In the genomic region with DNA sequence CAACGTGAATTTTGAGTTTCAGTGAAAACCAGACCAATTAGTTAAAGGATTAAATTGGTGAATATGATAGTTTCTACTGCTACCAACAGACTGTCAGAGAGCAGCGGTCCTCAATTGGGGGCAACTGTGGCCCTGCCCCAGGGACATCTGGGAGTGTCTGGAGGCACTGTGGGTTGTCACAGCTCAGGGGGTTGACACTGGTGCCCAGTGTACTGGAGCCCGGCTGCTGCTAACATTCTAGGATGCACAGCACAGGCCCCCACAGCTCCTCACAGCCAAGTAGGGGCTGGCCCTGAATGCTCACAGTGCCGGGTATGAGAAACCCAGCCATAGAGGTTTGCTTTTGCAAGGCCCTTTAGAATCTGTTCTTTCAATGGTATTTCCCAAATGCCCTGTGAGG, we compare ENCODE assay signal across 25 cellular contexts.
A peak's percentile ranks its signal among the peaks of the same experiment; 100 is the strongest.
DNase-seq lines count a peak whose midpoint lies in the region; ATAC-seq, FAIRE-seq and TF ChIP-seq lines count a peak whose summit lies in the region.
"Had no signal": no experiment of that assay in that cellular context is flagged by ENCODE, and none has a peak within 500 bp of the region (broad histone marks: within the 10 kb centered on the region; RNA-seq: fewer than 3 reads in every experiment).

No MANE protein-coding gene starts in this region.

- BruUV-seq in A673 (replicated peaks; lab: Mats Ljungman, UMichigan) = no TSS peak

- no peaks in the 10 kb centered on the region for H4K20me1 ChIP-seq in osteoblast (ENCODE audit: insufficient read depth, low read length)
- H4K20me1 ChIP-seq: BLaER1 treated with 17β-estradiol and CSF1 and Interleukin-3, amounts not matched to agents 10 nM and 100 nM had no signal

- no peaks in the 10 kb centered on the region for H3K79me2 ChIP-seq in osteoblast (ENCODE audit: insufficient read depth, low read length)

- no peak overlapping the region for H3K4me3 ChIP-seq in right atrium auricular region
- no peak overlapping the region for H3K4me3 ChIP-seq in kidney (ENCODE audit: low read length in 2 of 2)
- H3K4me3 ChIP-seq in osteoblast (ENCODE audit: insufficient read depth, low read length) = no peak overlapping the region
- no peak overlapping the region for H3K4me3 ChIP-seq in A673 (ENCODE audit: low read depth, low read length, poor library complexity, severe bottlenecking)
- H3K4me3 ChIP-seq: A549; BLaER1 treated with 17β-estradiol and CSF1 and Interleukin-3, amounts not matched to agents 10 nM and 100 nM; GM12878 had no signal

- no peak overlapping the region for H3K4me2 ChIP-seq in osteoblast (ENCODE audit: insufficient read depth, low read length)
- H3K4me2 ChIP-seq: A549; BLaER1 treated with 17β-estradiol and CSF1 and Interleukin-3, amounts not matched to agents 10 nM and 100 nM had no signal

- H3K9me3 ChIP-seq in right atrium auricular region (no peaks in the 10 kb centered on the region), kidney (ENCODE audit: control insufficient read depth in 1 of 2, low read length in 2 of 2) (no peaks in the 10 kb centered on the region), osteoblast (ENCODE audit: low read depth, low read length) (no peaks in the 10 kb centered on the region), A673 (ENCODE audit: low read depth, low read length, poor library complexity, severe bottlenecking) (no peaks in the 10 kb centered on the region)
- H3K9me3 ChIP-seq: A549; BLaER1 treated with 17β-estradiol and CSF1 and Interleukin-3, amounts not matched to agents 10 nM and 100 nM had no signal

- CTCF ChIA-PET in A673 (lab: Charles Lee) = no interaction called here

- DNase-seq in Right ventricle myocardium inferior (ENCODE audit: missing footprints) = peak; percentile 43
- no peak for DNase-seq in right atrium auricular region (ENCODE audit: low spot score)
- peak; percentile 51 for DNase-seq in kidney
- DNase-seq in osteoblast (ENCODE audit: insufficient read length, low spot score, missing footprints) = peak; percentile 42
- DNase-seq in A673 (ENCODE audit: low spot score) = no peak
- DNase-seq in foreskin melanocyte = no peak
- DNase-seq: ACHN; AML-193; CD4-positive, alpha-beta T cell; CD8-positive, alpha-beta T cell; DMS 273 treated with DMSO at 0.1 percent for 48 hours; DMS153; DMS53; DMS79; DND-41; EL; GDM1 had no signal

- no peak overlapping the region for H3K9ac ChIP-seq in kidney (ENCODE audit: low read length in 2 of 2)
- H3K9ac ChIP-seq: BLaER1 treated with 17β-estradiol and CSF1 and Interleukin-3, amounts not matched to agents 10 nM and 100 nM had no signal

- H3K4me1 ChIP-seq in right atrium auricular region (no peaks in the 10 kb centered on the region), kidney (ENCODE audit: control insufficient read depth in 1 of 2, insufficient read depth in 1 of 2, low read depth in 1 of 2, low read length in 2 of 2) (no peaks in the 10 kb centered on the region), osteoblast (ENCODE audit: insufficient read depth, low read length) (peaks cover 37% of the 10 kb centered on the region), A673 (ENCODE audit: insufficient read depth, low read length, poor library complexity, severe bottlenecking) (no peaks in the 10 kb centered on the region)
- H3K4me1 ChIP-seq: A549 had no signal

- intact Hi-C loops in Right ventricle myocardium inferior (cut with DNase I) (no loop called here), kidney (cut with DNase I) (no loop called here), A673 (cut with micrococcal nuclease; ENCODE audit: unreplicated experiment) (loop anchor here (5.0 kb wide), 1 partner anchor 43 kb away; no protein-coding TSS in a partner anchor)

- H3K27ac ChIP-seq in right atrium auricular region (no peak overlapping the region), kidney (ENCODE audit: low read depth in 2 of 2, low read length in 2 of 2) (no peak overlapping the region), osteoblast (ENCODE audit: low read depth, low read length) (no peak overlapping the region), A673 (ENCODE audit: low read depth, low read length, poor library complexity, severe bottlenecking) (no peak overlapping the region)
- H3K27ac ChIP-seq: 22Rv1; A549; BLaER1 treated with 17β-estradiol and CSF1 and Interleukin-3, amounts not matched to agents 10 nM and 100 nM; C4-2B had no signal

- FAIRE-seq in kidney (lab: Jason Lieb, UNC) = no peak
- FAIRE-seq: A549, GM12878, GM12892, GM18507 had no signal

- no peak overlapping the region for H2AFZ ChIP-seq in osteoblast (ENCODE audit: low read length)

- ATAC-seq in Right ventricle myocardium inferior = no peak
- no peak for ATAC-seq in GM21717 (IDR thresholded peaks at IDR 0.05; ENCODE audit: unreplicated experiment)
- ATAC-seq: A549; CD8-positive, alpha-beta T cell; GM12878 had no signal

- H3K36me3 ChIP-seq in right atrium auricular region = no peaks in the 10 kb centered on the region
- no peaks in the 10 kb centered on the region for H3K36me3 ChIP-seq in kidney (ENCODE audit: control insufficient read depth in 1 of 2, insufficient read depth in 2 of 2, low read length in 2 of 2)
- no peaks in the 10 kb centered on the region for H3K36me3 ChIP-seq in osteoblast (ENCODE audit: insufficient read depth, low read length)
- H3K36me3 ChIP-seq in A673 (ENCODE audit: insufficient read depth, low read length, poor library complexity, severe bottlenecking) = no peaks in the 10 kb centered on the region
- H3K36me3 ChIP-seq: BLaER1 treated with 17β-estradiol and CSF1 and Interleukin-3, amounts not matched to agents 10 nM and 100 nM had no signal

- TF ChIP-seq CTCF in right atrium auricular region (IDR thresholded peaks at IDR 0.05) (no peak), kidney (IDR thresholded peaks at IDR 0.05; ENCODE audit: borderline replicate concordance, extremely low read depth, insufficient read depth) (no peak), osteoblast (IDR thresholded peaks at IDR 0.05; ENCODE audit: extremely low read depth, low read depth, low read length) (no peak), A673 (conservative IDR thresholded peaks at IDR 0.05; ENCODE audit: low read depth, low read length) (no peak)

- H3K27me3 ChIP-seq in right atrium auricular region = no peaks in the 10 kb centered on the region
- H3K27me3 ChIP-seq in osteoblast (ENCODE audit: insufficient read depth, low read length) = no peaks in the 10 kb centered on the region
- H3K27me3 ChIP-seq in A673 (replicated peaks; ENCODE audit: insufficient read depth, low read depth, low read length, poor library complexity) = no peaks in the 10 kb centered on the region
- H3K27me3 ChIP-seq: BLaER1 treated with 17β-estradiol and CSF1 and Interleukin-3, amounts not matched to agents 10 nM and 100 nM had no signal

- POLR2A ChIA-PET in A673 (lab: Charles Lee; ENCODE audit: low non-redundant PET) = no interaction called here

Comparison
In these comparisons a context has a peak if more than half of its experiments do, and no peak if none do; other contexts are left out.
1. DNase-seq: peak in Right ventricle myocardium inferior (single experiment), kidney (single experiment) and osteoblast (single experiment); none in right atrium auricular region (single experiment), A673 (single experiment) and foreskin melanocyte (single experiment).